Comparison of ENCODE assay signal across 1 cellular context in genomic region chr17:5825717-5826330, GRCh38.
TF ChIP-seq lines count a peak whose summit lies in the region.

No MANE protein-coding gene starts in this region.

TF ChIP-seq in endothelial cell of umbilical vein, 7 proteins besides CTCF, POLR2A, EP300 and RAD21:
- TF ChIP-seq FOS (IDR thresholded peaks at IDR 0.05; ENCODE audit: borderline replicate concordance, insufficient read depth, low read length) (peak; percentile 64), GATA2 (IDR thresholded peaks at IDR 0.05; ENCODE audit: insufficient read depth, insufficient read length, low read depth, low read length) (peak; percentile 77), MAX (IDR thresholded peaks at IDR 0.05; ENCODE audit: insufficient read depth, insufficient read length) (no peak), POLR2AphosphoS5 (IDR thresholded peaks at IDR 0.05; ENCODE audit: insufficient read depth, low read depth, low read length) (peak; percentile 80), JUN (IDR thresholded peaks at IDR 0.05; ENCODE audit: borderline replicate concordance, insufficient read depth, insufficient read length, low read depth) (no peak), MYC (IDR thresholded peaks at IDR 0.05; ENCODE audit: low read depth, low read length) (peak; percentile 27), EZH2 (IDR thresholded peaks at IDR 0.05; ENCODE audit: borderline replicate concordance, low read depth, low read length, severe bottlenecking) (no peak)
